Comparison of ENCODE assay signal across 10 cellular contexts in genomic region chr12:46365951-46366379, GRCh38. TPM values are rescaled to one million over a fixed set of nuclear protein-coding genes. Genes with fewer than 3 reads are reported as not detected.
DNase-seq lines count a peak whose midpoint lies in the region; ATAC-seq and TF ChIP-seq lines count a peak whose summit lies in the region.
"Had no signal": no experiment of that assay in that cellular context is flagged by ENCODE, and none has a peak within 500 bp of the region (broad histone marks: within the 10 kb centered on the region; RNA-seq: fewer than 3 reads in every experiment).

No MANE protein-coding gene starts in this region.

- no peak for ATAC-seq in activated T-cell treated with anti-CD3 and anti-CD28 coated beads, Interleukin-2, amount 50 U/mL, for 4 hours
- no peak for ATAC-seq in activated naive CD8-positive, alpha-beta T cell treated with anti-CD3 and anti-CD28 coated beads, Interleukin-2, amount 10 ng/mL, durations not matched to agents 7 days and 5 days (ENCODE audit: low read depth)

- DNase-seq in activated T-cell treated with anti-CD3 and anti-CD28 coated beads, Interleukin-2, amount 50 U/mL, for 4 hours: no peak
- DNase-seq in activated T-cell treated with anti-CD3 and anti-CD28 coated beads, Interleukin-2, amount 50 U/mL, for 1 hour: no peak
- DNase-seq in activated naive CD8-positive, alpha-beta T cell treated with anti-CD3 and anti-CD28 coated beads, Interleukin-2, amount 10 ng/mL, durations not matched to agents 7 days and 5 days: no peak
- no peak for DNase-seq in immature natural killer cell
- DNase-seq in tibial artery: no peak
- no peak for DNase-seq in NCI-H1436 treated with DMSO at 0.1 percent for 48 hours (lab: John Stamatoyannopoulos, UW)
- no peak for DNase-seq in HuH-7 (ENCODE audit: low spot score)
- DNase-seq in germinal center (ENCODE audit: low spot score): no peak
- DNase-seq: retina; stimulated activated naive CD4-positive, alpha-beta T cell had no signal

- H3K9me3 ChIP-seq in tibial artery: no peaks in the 10 kb centered on the region

- H3K27ac ChIP-seq in tibial artery: peak overlapping the region; percentile 53 to 96

- H3K4me1 ChIP-seq in tibial artery: peaks cover 4 to 94% (median 50%) of the 10 kb centered on the region in 4 donors

- H3K4me3 Mint-ChIP-seq in activated T-cell treated with anti-CD3 and anti-CD28 coated beads, Interleukin-2, amount 50 U/mL, for 4 hours: peak overlapping the region; percentile 16
- no peak overlapping the region for H3K4me3 Mint-ChIP-seq in activated naive CD8-positive, alpha-beta T cell treated with anti-CD3 and anti-CD28 coated beads, Interleukin-2, amount 10 ng/mL, durations not matched to agents 7 days and 5 days
- peak overlapping the region in 2 of 5 donors; percentile 7 to 57 for H3K4me3 Mint-ChIP-seq in immature natural killer cell

- peaks cover 71% of the 10 kb centered on the region for H3K4me1 Mint-ChIP-seq in activated T-cell treated with anti-CD3 and anti-CD28 coated beads, Interleukin-2, amount 50 U/mL, for 4 hours (ENCODE audit: low read depth)
- H3K4me1 Mint-ChIP-seq in activated naive CD8-positive, alpha-beta T cell treated with anti-CD3 and anti-CD28 coated beads, Interleukin-2, amount 10 ng/mL, durations not matched to agents 7 days and 5 days: peaks cover 70% of the 10 kb centered on the region
- H3K4me1 Mint-ChIP-seq in immature natural killer cell: peaks cover 81 to 100% of the 10 kb centered on the region in 2 donors

- peaks cover 100% of the 10 kb centered on the region in 3 donors for H3K36me3 ChIP-seq in tibial artery

- no peaks in the 10 kb centered on the region for H3K9me3 Mint-ChIP-seq in activated T-cell treated with anti-CD3 and anti-CD28 coated beads, Interleukin-2, amount 50 U/mL, for 4 hours
- H3K9me3 Mint-ChIP-seq in activated naive CD8-positive, alpha-beta T cell treated with anti-CD3 and anti-CD28 coated beads, Interleukin-2, amount 10 ng/mL, durations not matched to agents 7 days and 5 days: no peaks in the 10 kb centered on the region
- no peaks in the 10 kb centered on the region for H3K9me3 Mint-ChIP-seq in immature natural killer cell

- no peak for TF ChIP-seq CTCF in tibial artery (IDR thresholded peaks at IDR 0.05)

- intact Hi-C loops in tibial artery (cut with DNase I; ENCODE audit: low total_unique reads): no loop called here

- no peaks in the 10 kb centered on the region for H3K27me3 ChIP-seq in tibial artery

- peak overlapping the region; percentile 13 for H3K27ac Mint-ChIP-seq in activated naive CD8-positive, alpha-beta T cell treated with anti-CD3 and anti-CD28 coated beads, Interleukin-2, amount 10 ng/mL, durations not matched to agents 7 days and 5 days
- peak overlapping the region in 5 of 6 donors; percentile 55 to 66 (median 63) for H3K27ac Mint-ChIP-seq in immature natural killer cell

- peaks cover 75% of the 10 kb centered on the region for H3K36me3 Mint-ChIP-seq in activated T-cell treated with anti-CD3 and anti-CD28 coated beads, Interleukin-2, amount 50 U/mL, for 4 hours (ENCODE audit: insufficient read depth)
- H3K36me3 Mint-ChIP-seq in activated naive CD8-positive, alpha-beta T cell treated with anti-CD3 and anti-CD28 coated beads, Interleukin-2, amount 10 ng/mL, durations not matched to agents 7 days and 5 days: peaks cover 77% of the 10 kb centered on the region
- peaks cover 32 to 82% (median 53%) of the 10 kb centered on the region in 3 donors for H3K36me3 Mint-ChIP-seq in immature natural killer cell

- H3K4me3 ChIP-seq in tibial artery: peak overlapping the region; percentile 88 to 99

- H3K27me3 Mint-ChIP-seq in activated T-cell treated with anti-CD3 and anti-CD28 coated beads, Interleukin-2, amount 50 U/mL, for 4 hours (ENCODE audit: low read depth): no peaks in the 10 kb centered on the region
- H3K27me3 Mint-ChIP-seq in activated naive CD8-positive, alpha-beta T cell treated with anti-CD3 and anti-CD28 coated beads, Interleukin-2, amount 10 ng/mL, durations not matched to agents 7 days and 5 days: no peaks in the 10 kb centered on the region
- peaks cover 2 to 12% (median 9%) of the 10 kb centered on the region in 3 donors for H3K27me3 Mint-ChIP-seq in immature natural killer cell (ENCODE audit: low read depth in 3 of 3)

- POLR2A ChIA-PET in activated naive CD8-positive, alpha-beta T cell treated with anti-CD3 and anti-CD28 coated beads, Interleukin-2, amount 10 ng/mL, durations not matched to agents 7 days and 5 days (lab: Charles Lee): interaction anchor here (0.6 to 2.9 kb wide), 3 partner anchors 27 to 151 kb away, joined by 3 to 9 read pairs (median 4); partner anchors contain the start of gene SLC38A1

RNA-seq across cellular contexts. Expression of gene SLC38A2, which starts 6.6 kb away (rescaled TPM):
- 100 to 1,000 TPM; 164 to 214 (median 175) TPM for total RNA-seq in activated T-cell treated with anti-CD3 and anti-CD28 coated beads, Interleukin-2, amount 50 U/mL, for 4 hours
- 100 to 1,000 TPM; 227 to 253 TPM for total RNA-seq in activated naive CD8-positive, alpha-beta T cell treated with anti-CD3 and anti-CD28 coated beads, Interleukin-2, amount 10 ng/mL, durations not matched to agents 7 days and 5 days
- polyA plus RNA-seq in immature natural killer cell: 100 to 1,000 TPM in 1 of 3 donors, 10 to 100 TPM in 2; 52.6 to 116 (median 92.7) TPM
